9 cellular contexts compared by ENCODE assay signal in the genomic region with DNA sequence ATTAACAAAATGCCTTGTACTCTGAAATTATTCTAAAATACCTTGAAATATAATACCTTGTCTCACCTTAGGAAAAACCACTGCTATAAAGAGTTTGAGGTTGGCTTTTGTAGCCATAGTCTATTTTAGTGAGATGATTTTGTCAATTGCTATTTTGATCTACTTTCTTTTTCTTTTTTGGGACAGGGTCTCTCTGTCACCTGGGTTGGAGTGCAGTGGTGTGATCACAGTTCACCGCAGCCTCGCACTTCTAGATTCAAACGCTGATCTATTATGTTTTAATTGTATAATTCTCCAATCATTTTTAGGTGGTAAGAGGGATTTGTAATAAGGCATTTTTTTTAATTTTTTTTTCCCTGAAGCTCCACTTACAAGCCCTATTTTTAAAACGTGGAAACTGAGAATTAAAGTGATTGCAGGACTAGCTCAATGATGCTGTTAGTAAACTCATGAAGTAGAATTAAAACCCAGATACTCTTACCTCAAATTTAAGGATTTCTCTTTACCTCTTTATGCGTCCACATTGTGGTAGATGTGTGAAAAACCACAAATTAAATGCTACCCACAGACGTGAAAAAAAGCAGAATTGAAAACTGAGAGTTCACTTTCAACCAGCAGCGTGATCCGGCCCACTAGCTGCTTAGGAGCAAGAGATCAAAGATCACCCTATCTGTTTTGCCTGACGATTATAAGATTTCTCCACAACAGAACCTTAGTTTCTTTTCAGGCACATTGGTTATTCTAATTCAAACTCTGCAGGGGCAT.
DNase-seq lines count a peak whose midpoint lies in the region; ATAC-seq, FAIRE-seq and TF ChIP-seq lines count a peak whose summit lies in the region.
"Had no signal": no experiment of that assay in that cellular context is flagged by ENCODE, and none has a peak within 500 bp of the region (broad histone marks: within the 10 kb centered on the region; RNA-seq: fewer than 3 reads in every experiment).

No MANE protein-coding gene starts in this region.

- no peak for FAIRE-seq in pancreas (lab: Jason Lieb, UNC)

- peak; percentile 56 for DNase-seq in naive B cell
- no peak for DNase-seq in prostate gland (ENCODE audit: low spot score)
- DNase-seq in stimulated activated naive CD4-positive, alpha-beta T cell (lab: John Stamatoyannopoulos, UW), result no peak
- no peak for DNase-seq in pancreas
- DNase-seq: lower lobe of right lung had no signal

- H3K36me3 ChIP-seq in prostate gland, result no peaks in the 10 kb centered on the region
- no peaks in the 10 kb centered on the region for H3K36me3 ChIP-seq in pancreas
- H3K36me3 ChIP-seq: cardiac muscle cell, lower lobe of right lung had no signal

- no peak for TF ChIP-seq POLR2A in prostate gland (IDR thresholded peaks at IDR 0.05)

- H3K9me3 Mint-ChIP-seq in naive B cell, result peaks cover 0 to 11% (median 6%) of the 10 kb centered on the region in 7 donors

- H3K4me3 ChIP-seq in prostate gland, result no peak overlapping the region
- H3K4me3 ChIP-seq in pancreas, result no peak overlapping the region
- H3K4me3 ChIP-seq: cardiac muscle cell, lower lobe of right lung had no signal

- no peaks in the 10 kb centered on the region for H3K4me1 ChIP-seq in prostate gland (replicated peaks)
- no peaks in the 10 kb centered on the region for H3K4me1 ChIP-seq in pancreas
- H3K4me1 ChIP-seq: lower lobe of right lung had no signal

- no peaks in the 10 kb centered on the region for H3K27me3 ChIP-seq in prostate gland (replicated peaks; ENCODE audit: insufficient read depth)
- no peaks in the 10 kb centered on the region for H3K27me3 ChIP-seq in pancreas
- H3K27me3 ChIP-seq: cardiac muscle cell had no signal

- peak overlapping the region in 3 of 8 donors; percentile 24 to 33 (median 25) for H3K4me3 Mint-ChIP-seq in naive B cell

- intact Hi-C loops in prostate gland (cut with DNase I), result no loop called here
- intact Hi-C loops in pancreas (cut with DNase I), result no loop called here

- no peak overlapping the region for H3K27ac ChIP-seq in prostate gland
- H3K27ac ChIP-seq in pancreas, result no peak overlapping the region
- H3K27ac ChIP-seq: cardiac muscle cell, lower lobe of right lung had no signal

- peak overlapping the region in 1 of 6 donors; percentile 88 for H3K27ac Mint-ChIP-seq in naive B cell

- H3K9me3 ChIP-seq in prostate gland (no peaks in the 10 kb centered on the region), pancreas (no peaks in the 10 kb centered on the region)
- H3K9me3 ChIP-seq: lower lobe of right lung had no signal

- WGBS in prostate gland, result 75% methylated on average over 9 of the region's 9 CpGs
- 50 to 58% methylated on average over 9 of the region's 9 CpGs for WGBS in pancreas, 2 donors

- H3K27me3 Mint-ChIP-seq in naive B cell, result peaks cover 33 to 36% (median 36%) of the 10 kb centered on the region in 3 donors

- ATAC-seq in GM19023 (IDR thresholded peaks at IDR 0.05; ENCODE audit: unreplicated experiment) (peak; percentile 100), GM21737 (IDR thresholded peaks at IDR 0.05; ENCODE audit: unreplicated experiment) (peak; percentile 95), HG03354 (IDR thresholded peaks at IDR 0.05; ENCODE audit: poor library complexity, severe bottlenecking, unreplicated experiment) (peak; percentile 99), naive B cell (ENCODE audit: low read depth in 2 of 2) (peak; percentile 97), pancreas (no peak)
- ATAC-seq: lower lobe of right lung had no signal

- H3K36me3 Mint-ChIP-seq in naive B cell, result no peaks in the 10 kb centered on the region

- TF ChIP-seq CTCF in prostate gland (IDR thresholded peaks at IDR 0.05), result no peak
- TF ChIP-seq CTCF in pancreas (IDR thresholded peaks at IDR 0.05), result no peak

- peaks cover 7 to 13% (median 9%) of the 10 kb centered on the region in 3 donors for H3K4me1 Mint-ChIP-seq in naive B cell

Comparison
In these comparisons a context has a peak if more than half of its experiments do, and no peak if none do; other contexts are left out.
1. ATAC-seq: peak in GM19023 (single experiment), GM21737 (single experiment), HG03354 (single experiment) and naive B cell (2 of 2); none in pancreas (0 of 4).